Comparison of ENCODE assay signal across 8 cellular contexts in the genomic region with DNA sequence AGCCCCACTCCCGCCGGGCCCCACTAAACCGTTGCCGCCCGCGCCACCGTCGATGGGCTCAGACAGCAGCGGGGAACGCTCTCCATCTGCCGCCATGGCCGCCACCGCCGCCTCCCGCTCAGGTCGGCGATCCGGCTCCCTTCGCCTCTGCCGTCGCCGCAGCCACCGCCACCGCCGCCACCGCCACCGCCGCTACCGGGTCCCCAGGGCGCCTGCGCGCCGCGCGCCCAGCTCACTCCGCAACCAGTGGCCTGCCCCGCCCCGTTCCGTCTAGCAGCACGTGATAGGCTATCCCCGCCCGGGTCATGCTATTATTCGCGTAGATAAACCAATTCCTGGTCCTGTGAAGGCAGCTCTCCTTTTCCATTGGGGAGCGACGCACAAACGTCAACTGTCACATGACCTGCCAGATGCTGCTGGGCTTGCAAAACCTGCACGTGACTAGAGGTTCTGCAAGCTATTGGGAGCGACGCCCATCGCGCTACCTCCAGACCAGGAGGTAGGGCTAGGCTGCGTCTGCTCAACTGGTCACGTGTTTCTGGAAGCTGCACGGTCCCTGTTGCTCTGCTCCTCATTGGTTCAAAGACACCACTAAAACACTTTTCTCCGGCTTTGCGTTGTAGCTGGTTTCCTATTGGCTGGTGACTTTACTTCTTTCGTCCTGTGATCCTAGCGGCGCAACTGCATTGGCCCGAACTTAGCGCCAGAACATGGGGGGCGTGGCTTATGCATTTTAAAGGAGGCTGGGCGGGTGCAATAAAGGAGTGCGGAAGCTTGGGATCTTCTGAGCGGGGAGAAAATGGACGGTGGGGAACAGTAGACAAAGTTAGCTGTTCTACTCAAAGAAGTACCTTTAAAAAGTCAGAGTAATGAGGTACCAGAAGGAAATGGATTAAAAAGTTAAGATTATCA. TPM values are rescaled to one million over a fixed set of nuclear protein-coding genes. Genes with fewer than 3 reads are reported as not detected.
DNase-seq lines count a peak whose midpoint lies in the region; ATAC-seq, FAIRE-seq and TF ChIP-seq lines count a peak whose summit lies in the region.

A gene (minus strand): TSS at position 205 of the 912 bp plus-strand sequence. CDS start 109 bp downstream, at position 96.

- H3K9me3 Mint-ChIP-seq in astrocyte (ENCODE audit: unreplicated experiment): peaks cover 1% of the 10 kb centered on the region

- H3K27ac ChIP-seq in astrocyte (ENCODE audit: low read depth, low read length) (peak within 1 kb of the TSS; percentile 77), right cardiac atrium (ENCODE audit: low read length) (peak within 1 kb of the TSS; percentile 73), uterus (peak within 1 kb of the TSS; percentile 89 to 97)

- H4K20me1 ChIP-seq in astrocyte (ENCODE audit: insufficient read depth, low read length): peaks cover 25% of the 10 kb centered on the region

- peaks cover 4% of the 10 kb centered on the region for H3K36me3 Mint-ChIP-seq in astrocyte (ENCODE audit: low read depth, unreplicated experiment)

- DNase-seq in NCI-H2029 (lab: John Stamatoyannopoulos, UW) (peak; percentile 100), T-helper 22 cell (ENCODE audit: low read depth) (peak; percentile 99), astrocyte (ENCODE audit: low read depth) (peak; percentile 100), right cardiac atrium (peak; percentile 99 to 100 (median 99)), pulmonary artery endothelial cell (ENCODE audit: low read depth, low spot score) (peak; percentile 100), uterus (peak; percentile 98 to 100)

- no peaks in the 10 kb centered on the region for H3K27me3 ChIP-seq in astrocyte (ENCODE audit: insufficient read depth, low read length)
- H3K27me3 ChIP-seq in right cardiac atrium (ENCODE audit: control insufficient read depth, insufficient read depth): no peaks in the 10 kb centered on the region
- H3K27me3 ChIP-seq in uterus: no peaks in the 10 kb centered on the region

- TF ChIP-seq CTCF in astrocyte (IDR thresholded peaks at IDR 0.05; ENCODE audit: insufficient read depth, low read depth, low read length): no peak
- TF ChIP-seq CTCF in uterus (IDR thresholded peaks at IDR 0.05): no peak

- peaks cover 19% of the 10 kb centered on the region for H3K4me1 Mint-ChIP-seq in astrocyte (ENCODE audit: low read depth, unreplicated experiment)

- TF ChIP-seq POLR2A in GM18505 (IDR thresholded peaks at IDR 0.05; ENCODE audit: borderline replicate concordance, extremely low read depth, insufficient read depth, insufficient read length) (peak; percentile 73), uterus (IDR thresholded peaks at IDR 0.05) (peak; percentile 64 to 93)

- H3K4me1 ChIP-seq in astrocyte (ENCODE audit: insufficient read depth, low read length) (peaks cover 11% of the 10 kb centered on the region), right cardiac atrium (ENCODE audit: control insufficient read depth, insufficient read depth, low read length) (peaks cover 5% of the 10 kb centered on the region), uterus (peaks cover 7 to 8% of the 10 kb centered on the region in 2 donors)

- FAIRE-seq in astrocyte (lab: Jason Lieb, UNC): peak; percentile 93

- no peaks in the 10 kb centered on the region for H3K27me3 Mint-ChIP-seq in astrocyte (ENCODE audit: low read depth, unreplicated experiment)

- ATAC-seq in GM18505 (IDR thresholded peaks at IDR 0.05; ENCODE audit: unreplicated experiment): peak; percentile 90
- peak; percentile 93 for ATAC-seq in HG02973 (IDR thresholded peaks at IDR 0.05; ENCODE audit: unreplicated experiment)
- ATAC-seq in right cardiac atrium: peak; percentile 98

- intact Hi-C loops in right cardiac atrium (cut with DNase I): no loop called here
- intact Hi-C loops in uterus (cut with DNase I; ENCODE audit: low total_unique reads): no loop called here

- peak within 1 kb of the TSS; percentile 69 for H3K27ac Mint-ChIP-seq in astrocyte (ENCODE audit: unreplicated experiment)

- H3K9me3 ChIP-seq in astrocyte (ENCODE audit: insufficient read depth, low read depth, low read length): no peaks in the 10 kb centered on the region
- no peaks in the 10 kb centered on the region for H3K9me3 ChIP-seq in right cardiac atrium (ENCODE audit: control insufficient read depth, low read length)
- H3K9me3 ChIP-seq in uterus: no peaks in the 10 kb centered on the region

- peak within 1 kb of the TSS; percentile 94 for H3K4me3 Mint-ChIP-seq in astrocyte (ENCODE audit: unreplicated experiment)

- H3K36me3 ChIP-seq in astrocyte (ENCODE audit: insufficient read depth, low read length): peaks cover 19% of the 10 kb centered on the region
- H3K36me3 ChIP-seq in uterus: no peaks in the 10 kb centered on the region

- H3K4me3 ChIP-seq in astrocyte (ENCODE audit: insufficient read depth, low read depth, low read length): peak within 1 kb of the TSS; percentile 79
- H3K4me3 ChIP-seq in right cardiac atrium (ENCODE audit: low read length): peak within 1 kb of the TSS; percentile 78
- H3K4me3 ChIP-seq in uterus: peak within 1 kb of the TSS; percentile 85 to 96

- WGBS in right cardiac atrium: under 1% methylated on average over 67 of the region's 67 CpGs

- H2AFZ ChIP-seq in astrocyte (ENCODE audit: low read depth, low read length): peak within 1 kb of the TSS; percentile 67

- peak within 1 kb of the TSS; percentile 90 for H3K9ac ChIP-seq in astrocyte (ENCODE audit: low read length)

- peaks cover 40% of the 10 kb centered on the region for H3K79me2 ChIP-seq in astrocyte (ENCODE audit: insufficient read depth, low read length)

- peak within 1 kb of the TSS; percentile 95 for H3K4me2 ChIP-seq in astrocyte (ENCODE audit: low read length)

RNA-seq across cellular contexts. Expression of the gene that starts here (rescaled TPM):
- total RNA-seq in astrocyte (19.5 and 19.8 TPM in 2 replicates), right cardiac atrium (10 to 100 TPM; 16.2 to 23.7 (median 23.4) TPM), pulmonary artery endothelial cell (21.0 and 22.0 TPM in 2 replicates), uterus (10 to 100 TPM; 16.4 to 39.1 (median 22.8) TPM)
- polyA plus RNA-seq in right cardiac atrium: 21.0 TPM

Comparison
In these comparisons a context has a peak if more than half of its experiments do, and no peak if none do; other contexts are left out.
1. Peak in every context shown above with its lines: DNase-seq, ATAC-seq, H3K4me3 ChIP-seq and H3K27ac ChIP-seq.